ENCODE assay signal across 9 cellular contexts in the genomic region with DNA sequence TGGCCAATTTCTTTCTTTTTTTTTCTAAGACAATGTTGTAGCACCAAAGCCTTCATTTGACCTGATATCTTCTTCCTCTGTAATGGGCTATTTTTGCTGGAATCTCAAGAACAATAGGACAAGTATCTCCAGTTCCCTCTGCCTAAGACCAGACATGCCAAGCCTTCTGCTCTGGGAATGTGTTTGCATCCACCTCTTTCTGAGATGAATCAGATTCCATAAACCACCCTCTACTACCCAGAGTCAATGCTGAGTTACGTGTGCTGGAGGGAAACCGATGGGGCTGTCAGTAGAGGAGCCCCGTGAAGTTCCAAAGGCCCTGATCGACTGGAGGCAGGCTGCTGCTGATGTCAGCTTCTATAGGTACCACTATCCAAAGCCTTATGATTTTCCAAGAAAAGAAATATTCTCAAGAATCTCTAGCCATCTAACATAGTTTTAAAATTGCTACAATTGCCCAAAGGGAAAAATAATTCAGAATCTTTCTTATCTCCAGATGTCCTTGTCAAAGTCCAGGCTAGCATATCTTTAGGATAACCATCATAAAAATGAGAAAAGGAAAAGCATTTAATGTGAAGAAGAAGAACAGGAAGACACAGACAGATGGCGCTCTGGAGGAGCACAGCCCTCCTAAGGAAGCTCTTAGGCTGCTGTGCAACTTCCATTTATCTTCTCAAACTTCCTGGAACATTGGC.
DNase-seq lines count a peak whose midpoint lies in the region; ATAC-seq and TF ChIP-seq lines count a peak whose summit lies in the region.
"Had no signal": no experiment of that assay in that cellular context is flagged by ENCODE, and none has a peak within 500 bp of the region (broad histone marks: within the 10 kb centered on the region; RNA-seq: fewer than 3 reads in every experiment).

No MANE protein-coding gene starts in this region.

- no peaks in the 10 kb centered on the region for H3K36me3 ChIP-seq in KMS-11 (ENCODE audit: insufficient read depth)
- H3K36me3 ChIP-seq in SK-N-MC (ENCODE audit: insufficient read depth, low read length), result no peaks in the 10 kb centered on the region
- no peaks in the 10 kb centered on the region for H3K36me3 ChIP-seq in CD8-positive, alpha-beta T cell (ENCODE audit: insufficient read depth, low read length)

- ATAC-seq in CD8-positive, alpha-beta T cell, result no peak

- H4K20me1 ChIP-seq in KMS-11 (ENCODE audit: insufficient read depth), result no peaks in the 10 kb centered on the region

- H3K9me3 ChIP-seq in SK-N-MC (ENCODE audit: low read depth, low read length), result no peaks in the 10 kb centered on the region
- no peaks in the 10 kb centered on the region for H3K9me3 ChIP-seq in CD8-positive, alpha-beta T cell (ENCODE audit: low read length)

- no peak overlapping the region for H3K4me2 ChIP-seq in KMS-11

- TF ChIP-seq CTCF in KMS-11 (conservative IDR thresholded peaks at IDR 0.05; ENCODE audit: low read depth, low read length), result peak; percentile 40
- TF ChIP-seq CTCF in glutamatergic neuron (IDR thresholded peaks at IDR 0.05; ENCODE audit: partially characterized antibody, unreplicated experiment), result no peak
- peak; percentile 77 for TF ChIP-seq CTCF in type B pancreatic cell (conservative IDR thresholded peaks at IDR 0.05)
- TF ChIP-seq CTCF in CD8-positive, alpha-beta T cell (IDR thresholded peaks at IDR 0.05), result no peak

- no peak overlapping the region for H3K9ac ChIP-seq in KMS-11
- H3K9ac ChIP-seq in SK-N-MC (ENCODE audit: insufficient read length), result no peak overlapping the region

- H3K4me1 ChIP-seq in KMS-11 (ENCODE audit: low read depth, poor library complexity, severe bottlenecking), result no peaks in the 10 kb centered on the region
- H3K4me1 ChIP-seq in CD8-positive, alpha-beta T cell (ENCODE audit: insufficient read depth, low read length), result no peaks in the 10 kb centered on the region

- no peaks in the 10 kb centered on the region for H3K79me2 ChIP-seq in KMS-11 (ENCODE audit: insufficient read depth, low read depth)

- H3K27me3 ChIP-seq in KMS-11 (ENCODE audit: insufficient read depth, low read depth), result no peaks in the 10 kb centered on the region
- peaks cover 3% of the 10 kb centered on the region for H3K27me3 ChIP-seq in CD8-positive, alpha-beta T cell (ENCODE audit: insufficient read depth, low read length)

- H3K4me3 Mint-ChIP-seq in glutamatergic neuron (ENCODE audit: unreplicated experiment) (no peak overlapping the region), type B pancreatic cell (no peak overlapping the region)
- H3K4me3 Mint-ChIP-seq in CD8-positive, alpha-beta T cell, result no peak overlapping the region
- H3K4me3 Mint-ChIP-seq: CD4-positive, CD25-positive, alpha-beta regulatory T cell had no signal

- DNase-seq in NCI-H2081 (lab: John Stamatoyannopoulos, UW) (peak; percentile 38), NCI-H2081 treated with DMSO at 0.1 percent for 48 hours (lab: John Stamatoyannopoulos, UW) (no peak), SK-N-MC (ENCODE audit: low read depth, low spot score) (peak; percentile 18), glutamatergic neuron (peak; percentile 32), type B pancreatic cell (ENCODE audit: extremely low spot score, unreplicated experiment) (no peak), 8988T (no peak)
- no peak for DNase-seq in CD8-positive, alpha-beta T cell

- H3K27me3 Mint-ChIP-seq in glutamatergic neuron (ENCODE audit: unreplicated experiment) (no peaks in the 10 kb centered on the region), type B pancreatic cell (peaks cover 27% of the 10 kb centered on the region)
- H3K27me3 Mint-ChIP-seq in CD8-positive, alpha-beta T cell (ENCODE audit: low read depth), result peaks cover 26% of the 10 kb centered on the region

- CTCF ChIA-PET in CD8-positive, alpha-beta T cell (lab: Charles Lee), result no interaction called here

- H3K36me3 Mint-ChIP-seq in glutamatergic neuron (ENCODE audit: unreplicated experiment) (no peaks in the 10 kb centered on the region), type B pancreatic cell (no peaks in the 10 kb centered on the region)
- no peaks in the 10 kb centered on the region for H3K36me3 Mint-ChIP-seq in CD8-positive, alpha-beta T cell
- H3K36me3 Mint-ChIP-seq: CD4-positive, CD25-positive, alpha-beta regulatory T cell had no signal

- POLR2A ChIA-PET in CD8-positive, alpha-beta T cell (lab: Charles Lee), result no interaction called here

- intact Hi-C loops in CD8-positive, alpha-beta T cell (cut with DNase I, micrococcal nuclease), result loop anchor here in 1 of 2 experiments (5.0 kb wide), 1 partner anchor 730 kb away; no protein-coding TSS in a partner anchor

- H3K27ac ChIP-seq in KMS-11, result no peak overlapping the region
- no peak overlapping the region for H3K27ac ChIP-seq in SK-N-MC
- H3K27ac ChIP-seq in CD8-positive, alpha-beta T cell (ENCODE audit: low read depth, low read length), result no peak overlapping the region

- H3K4me3 ChIP-seq in KMS-11 (IDR thresholded peaks at IDR 0.05; ENCODE audit: insufficient read depth, low read depth, low read length) (no peak overlapping the region), SK-N-MC (no peak overlapping the region)
- no peak overlapping the region for H3K4me3 ChIP-seq in CD8-positive, alpha-beta T cell (ENCODE audit: low read depth, low read length)

- no peaks in the 10 kb centered on the region for H3K4me1 Mint-ChIP-seq in glutamatergic neuron (ENCODE audit: low read depth, unreplicated experiment)
- H3K4me1 Mint-ChIP-seq in type B pancreatic cell (ENCODE audit: unreplicated experiment), result no peaks in the 10 kb centered on the region
- H3K4me1 Mint-ChIP-seq in CD8-positive, alpha-beta T cell (ENCODE audit: low read depth), result no peaks in the 10 kb centered on the region
- H3K4me1 Mint-ChIP-seq: CD4-positive, CD25-positive, alpha-beta regulatory T cell had no signal

- no peak overlapping the region for H2AFZ ChIP-seq in KMS-11 (ENCODE audit: low read depth)

- H3K27ac Mint-ChIP-seq in glutamatergic neuron (ENCODE audit: unreplicated experiment) (no peak overlapping the region), type B pancreatic cell (no peak overlapping the region)
- H3K27ac Mint-ChIP-seq in CD8-positive, alpha-beta T cell, result no peak overlapping the region
- H3K27ac Mint-ChIP-seq: CD4-positive, CD25-positive, alpha-beta regulatory T cell had no signal

- H3K9me3 Mint-ChIP-seq in glutamatergic neuron (ENCODE audit: unreplicated experiment) (no peaks in the 10 kb centered on the region), type B pancreatic cell (no peaks in the 10 kb centered on the region)
- H3K9me3 Mint-ChIP-seq in CD8-positive, alpha-beta T cell, result no peaks in the 10 kb centered on the region
- H3K9me3 Mint-ChIP-seq: CD4-positive, CD25-positive, alpha-beta regulatory T cell had no signal

Comparison
In these comparisons a context has a peak if more than half of its experiments do, and no peak if none do; other contexts are left out.
1. DNase-seq: peak in NCI-H2081 (2 of 2), SK-N-MC (single experiment) and glutamatergic neuron (single experiment); none in NCI-H2081 treated with DMSO at 0.1 percent for 48 hours (single experiment), type B pancreatic cell (single experiment), CD8-positive, alpha-beta T cell (0 of 7) and 8988T (single experiment).
2. CTCF ChIP-seq: peak in KMS-11 (single experiment) and type B pancreatic cell (single experiment); none in glutamatergic neuron (single experiment) and CD8-positive, alpha-beta T cell (single experiment).